In the genomic region with DNA sequence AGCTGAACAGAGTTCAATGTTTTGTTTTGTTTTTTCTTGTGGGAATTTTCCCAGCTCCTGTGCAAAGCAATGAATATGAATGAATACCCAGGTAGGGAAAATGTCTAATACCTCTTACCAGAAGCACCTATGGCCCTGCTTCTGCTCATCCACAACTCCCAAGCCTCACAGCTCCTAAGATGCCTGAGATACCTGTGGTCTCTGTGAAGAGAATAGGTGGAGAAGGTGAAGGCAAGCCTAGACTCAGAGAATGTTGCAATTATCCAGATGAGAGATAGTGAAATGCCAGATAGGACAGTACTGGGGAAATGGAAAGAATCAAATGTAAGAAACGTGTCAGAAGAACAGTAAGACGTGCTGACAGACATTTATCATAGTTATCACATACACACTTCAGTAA, we compare ENCODE assay signal across 28 cellular contexts.
"Had no signal": no experiment of that assay in that cellular context is flagged by ENCODE, and none has a peak within 500 bp of the region (broad histone marks: within the 10 kb centered on the region; RNA-seq: fewer than 3 reads in every experiment).

No MANE protein-coding gene starts in this region.

- H3K27ac ChIP-seq: adrenal gland, body of pancreas, Peyer's patch had no signal

- H3K9me3 ChIP-seq: adrenal gland, body of pancreas, breast epithelium, MG63, Peyer's patch had no signal

- H3K27me3 ChIP-seq: adrenal gland, body of pancreas, breast epithelium, MG63, Peyer's patch had no signal

- FAIRE-seq: astrocyte had no signal

- DNase-seq: activated CD4-positive, alpha-beta T cell treated with anti-CD3 and anti-CD28 coated beads, Interleukin-2, amount 10 ng/mL, durations not matched to agents 7 days and 5 days; activated CD4-positive, alpha-beta T cell treated with anti-CD3 and anti-CD28 coated beads, Interleukin-2, amount 50 U/mL, for 48 hours; activated CD8-positive, alpha-beta T cell treated with anti-CD3 and anti-CD28 coated beads, Interleukin-2, amount 10 ng/mL, durations not matched to agents 7 days and 5 days; activated gamma-delta T cell; activated naive CD4-positive, alpha-beta T cell treated with Interleukin-2 at 50 U/mL for 16 hours; activated T-cell treated with anti-CD3 and anti-CD28 coated beads, Interleukin-2, amount 50 U/mL, for 24 hours; adrenal gland; body of pancreas; caudate nucleus; Karpas-422; KBM-7; MG63; NCI-H1048; NCI-H1105 treated with DMSO at 0.1 percent for 48 hours; NCI-H1436; NCI-H1694; NCI-H1930; NCI-H2081 treated with DMSO at 0.1 percent for 48 hours; NCI-H345; NCI-H524 treated with DMSO at 0.1 percent for 48 hours; Peyer's patch; RPMI8226; SIG-M5; SW 1271; T1000 had no signal

- ATAC-seq: activated CD8-positive, alpha-beta T cell treated with anti-CD3 and anti-CD28 coated beads, Interleukin-2, amount 10 ng/mL, durations not matched to agents 7 days and 5 days; body of pancreas; Right ventricle myocardium inferior had no signal

- H3K4me3 ChIP-seq: adrenal gland, body of pancreas, breast epithelium, MG63, Peyer's patch had no signal

- H3K36me3 ChIP-seq: adrenal gland, breast epithelium, MG63, Peyer's patch had no signal

- H3K4me1 ChIP-seq: adrenal gland, body of pancreas, breast epithelium, Peyer's patch had no signal
